Comparison of ENCODE assay signal across 19 cellular contexts in the genomic region with DNA sequence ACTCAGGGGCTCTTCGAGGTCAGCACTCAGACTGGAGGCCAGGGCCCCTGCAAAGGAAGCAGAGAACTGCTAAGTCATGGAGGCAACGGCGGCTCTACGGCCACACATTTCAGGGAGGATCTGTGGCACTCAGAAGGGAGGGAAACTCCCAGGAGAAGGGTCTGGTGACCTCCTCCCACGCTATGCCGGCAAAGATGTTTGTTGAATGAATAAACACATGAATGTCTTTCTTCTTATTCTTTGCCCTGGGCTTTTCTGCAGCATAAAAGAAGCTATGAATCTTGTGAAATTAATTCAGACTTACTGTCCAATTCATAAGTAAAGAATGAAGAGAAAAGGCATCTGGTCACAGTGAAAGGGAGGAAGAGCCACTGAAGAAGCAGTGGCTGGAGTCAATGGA. TPM values are rescaled to one million over a fixed set of nuclear protein-coding genes. Genes with fewer than 3 reads are reported as not detected.
A peak's percentile ranks its signal among the peaks of the same experiment; 100 is the strongest.
DNase-seq lines count a peak whose midpoint lies in the region; FAIRE-seq and TF ChIP-seq lines count a peak whose summit lies in the region.
"Had no signal": no experiment of that assay in that cellular context is flagged by ENCODE, and none has a peak within 500 bp of the region (broad histone marks: within the 10 kb centered on the region; RNA-seq: fewer than 3 reads in every experiment).

No MANE protein-coding gene starts in this region.

- H3K4me3 ChIP-seq in astrocyte (ENCODE audit: insufficient read depth, low read depth, low read length) (no peak overlapping the region), tibial artery (no peak overlapping the region)
- H3K4me3 ChIP-seq: BLaER1 treated with 17β-estradiol and CSF1 and Interleukin-3, amounts not matched to agents 10 nM and 100 nM; body of pancreas; ovary; SK-N-MC; suprapubic skin had no signal

- H3K36me3 ChIP-seq in astrocyte (ENCODE audit: insufficient read depth, low read length) (no peaks in the 10 kb centered on the region), tibial artery (peaks cover 0 to 70% (median 26%) of the 10 kb centered on the region in 3 donors)
- H3K36me3 ChIP-seq: ovary had no signal

- FAIRE-seq in astrocyte (lab: Jason Lieb, UNC) = no peak
- no peak for FAIRE-seq in RCC 7860 (lab: Jason Lieb, UNC)

- peaks cover 18% of the 10 kb centered on the region for H3K4me1 Mint-ChIP-seq in HFFc6 (ENCODE audit: low read depth)
- no peaks in the 10 kb centered on the region for H3K4me1 Mint-ChIP-seq in astrocyte (ENCODE audit: low read depth, unreplicated experiment)
- no peaks in the 10 kb centered on the region for H3K4me1 Mint-ChIP-seq in mesothelial cell of epicardium

- H3K4me3 Mint-ChIP-seq in HFFc6 (peak overlapping the region; percentile 50), astrocyte (ENCODE audit: unreplicated experiment) (no peak overlapping the region), mesothelial cell of epicardium (no peak overlapping the region)

- TF ChIP-seq CTCF in HFFc6 (IDR thresholded peaks at IDR 0.05) = no peak
- TF ChIP-seq CTCF in astrocyte (IDR thresholded peaks at IDR 0.05; ENCODE audit: insufficient read depth, low read depth, low read length) = no peak
- TF ChIP-seq CTCF in mesothelial cell of epicardium (IDR thresholded peaks at IDR 0.05; ENCODE audit: unreplicated experiment) = no peak
- TF ChIP-seq CTCF in tibial artery (IDR thresholded peaks at IDR 0.05) = no peak

- H3K4me2 ChIP-seq in astrocyte (ENCODE audit: low read length) = no peak overlapping the region

- H3K27ac ChIP-seq in astrocyte (ENCODE audit: low read depth, low read length) = no peak overlapping the region
- no peak overlapping the region for H3K27ac ChIP-seq in tibial artery
- H3K27ac ChIP-seq: body of pancreas, ovary, SK-N-MC, suprapubic skin had no signal

- H3K4me1 ChIP-seq in astrocyte (ENCODE audit: insufficient read depth, low read length) (no peaks in the 10 kb centered on the region), tibial artery (no peaks in the 10 kb centered on the region)
- H3K4me1 ChIP-seq: body of pancreas, suprapubic skin had no signal

- H3K9me3 Mint-ChIP-seq in HFFc6 (no peaks in the 10 kb centered on the region), astrocyte (ENCODE audit: unreplicated experiment) (peaks cover 2% of the 10 kb centered on the region), mesothelial cell of epicardium (no peaks in the 10 kb centered on the region)
- H3K9me3 Mint-ChIP-seq: activated T-helper 2 cell treated with anti-CD3 and anti-CD28 coated beads, Interferon-gamma antibody, Interleukin-2, Interleukin-4, amounts not matched to agents 10 μg/mL and 5 μg/mL and 100 μg/mL, durations not matched to agents 14 hours and 24 hours and 36 hours had no signal

- H3K27ac Mint-ChIP-seq in HFFc6 = peak overlapping the region; percentile 89
- H3K27ac Mint-ChIP-seq in astrocyte (ENCODE audit: unreplicated experiment) = no peak overlapping the region
- no peak overlapping the region for H3K27ac Mint-ChIP-seq in mesothelial cell of epicardium
- H3K27ac Mint-ChIP-seq: activated T-helper 2 cell treated with anti-CD3 and anti-CD28 coated beads, Interferon-gamma antibody, Interleukin-2, Interleukin-4, amounts not matched to agents 10 μg/mL and 5 μg/mL and 100 μg/mL, durations not matched to agents 14 hours and 24 hours and 36 hours had no signal

- no peaks in the 10 kb centered on the region for H3K27me3 ChIP-seq in astrocyte (ENCODE audit: insufficient read depth, low read length)
- no peaks in the 10 kb centered on the region for H3K27me3 ChIP-seq in tibial artery
- H3K27me3 ChIP-seq: BLaER1 treated with 17β-estradiol and CSF1 and Interleukin-3, amounts not matched to agents 10 nM and 100 nM; body of pancreas; ovary; suprapubic skin had no signal

- intact Hi-C loops in tibial artery (cut with DNase I; ENCODE audit: low total_unique reads) = no loop called here

- H4K20me1 ChIP-seq in astrocyte (ENCODE audit: insufficient read depth, low read length) = no peaks in the 10 kb centered on the region

- no peak overlapping the region for H3K9ac ChIP-seq in astrocyte (ENCODE audit: low read length)

- H3K79me2 ChIP-seq in astrocyte (ENCODE audit: insufficient read depth, low read length) = no peaks in the 10 kb centered on the region

- H3K27me3 Mint-ChIP-seq in HFFc6 (ENCODE audit: insufficient read depth) (peaks cover 4% of the 10 kb centered on the region; the same call in 1 of the 2 replicates), astrocyte (ENCODE audit: low read depth, unreplicated experiment) (peaks cover 5% of the 10 kb centered on the region), mesothelial cell of epicardium (ENCODE audit: low read depth) (no peaks in the 10 kb centered on the region)

- DNase-seq in COLO829 (ENCODE audit: low spot score) (peak; percentile 69), HFFc6 (peak; percentile 27), astrocyte (ENCODE audit: low read depth) (peak; percentile 30), left kidney (ENCODE audit: low read depth, low spot score) (peak; percentile 42), mesothelial cell of epicardium (ENCODE audit: low spot score in 2 of 2, unreplicated experiment in 2 of 2) (no peak), tibial artery (no peak), RCC 7860 (ENCODE audit: low spot score) (no peak)
- DNase-seq: activated CD4-positive, alpha-beta T cell treated with anti-CD3 and anti-CD28 coated beads, Interleukin-2, amount 50 U/mL, for 48 hours; body of pancreas; DMS53; NCI-H526 treated with DMSO at 0.1 percent for 48 hours; ovary; stimulated activated CD4-positive, alpha-beta T cell treated with anti-CD3 and anti-CD28 coated beads, Interleukin-2, amount 100 ng/mL, for 24 hours had no signal

- peak overlapping the region; percentile 34 for H2AFZ ChIP-seq in astrocyte (ENCODE audit: low read depth, low read length)

- H3K36me3 Mint-ChIP-seq in HFFc6 (ENCODE audit: low read depth) (no peaks in the 10 kb centered on the region), astrocyte (ENCODE audit: low read depth, unreplicated experiment) (peaks cover 7% of the 10 kb centered on the region), mesothelial cell of epicardium (peaks cover 8% of the 10 kb centered on the region)

- no peaks in the 10 kb centered on the region for H3K9me3 ChIP-seq in astrocyte (ENCODE audit: insufficient read depth, low read depth, low read length)
- H3K9me3 ChIP-seq in tibial artery = no peaks in the 10 kb centered on the region
- H3K9me3 ChIP-seq: BLaER1 treated with 17β-estradiol and CSF1 and Interleukin-3, amounts not matched to agents 10 nM and 100 nM; body of pancreas; ovary; suprapubic skin had no signal

RNA-seq across cellular contexts. Expression of a gene that starts 25.3 kb away (rescaled TPM):
- total RNA-seq in HFFc6 (2021; fragmentation: NEBNext Ultra II Directional; extraction: Animal tissue kit (Norgen Biotek cat#: 25700)) = not detected
- 0.09 TPM in 1 of 2 replicates, not detected in the other for total RNA-seq in astrocyte
- not detected in 3 replicates for total RNA-seq in mesothelial cell of epicardium
- total RNA-seq: left lobe of liver, OCI-LY7, ovary, suprapubic skin had no signal

Comparison
In these comparisons a context has a peak if more than half of its experiments do, and no peak if none do; other contexts are left out.
1. DNase-seq: peak in COLO829 (single experiment), HFFc6 (single experiment), astrocyte (single experiment) and left kidney (single experiment); none in mesothelial cell of epicardium (0 of 2), tibial artery (0 of 2) and RCC 7860 (single experiment).